In the genomic region with DNA sequence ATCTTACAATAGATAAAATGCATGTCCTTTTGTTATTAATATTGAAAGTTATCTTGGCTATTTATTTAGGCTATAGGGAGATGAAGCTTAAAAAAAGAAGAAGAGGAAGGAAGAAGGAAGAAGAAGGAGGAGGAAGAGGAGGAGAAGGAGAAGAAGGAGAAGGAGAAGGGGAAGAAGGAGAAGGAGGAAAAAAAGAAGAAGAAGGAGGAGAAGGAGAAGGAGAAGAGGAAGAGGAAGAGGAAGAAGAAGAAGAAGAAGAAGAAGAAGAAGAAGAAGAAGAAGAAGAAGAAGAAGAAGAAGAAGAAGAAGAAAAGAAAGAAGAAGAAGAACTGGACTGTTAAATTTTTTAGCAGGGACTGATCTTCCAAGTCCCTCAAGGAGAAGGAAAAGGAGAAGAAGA, we compare ENCODE assay signal across 3 cellular contexts. TPM values are rescaled to one million over a fixed set of nuclear protein-coding genes. Genes with fewer than 3 reads are reported as not detected.
"Had no signal": no experiment of that assay in that cellular context is flagged by ENCODE, and none has a peak within 500 bp of the region (broad histone marks: within the 10 kb centered on the region; RNA-seq: fewer than 3 reads in every experiment).

No MANE protein-coding gene starts in this region.

RNA-seq across cellular contexts. Expression of gene ACSM1, which starts 20.2 kb away (rescaled TPM):
- total RNA-seq: GM23248, H1, HFFc6 had no signal
- polyA plus RNA-seq: GM23248 had no signal
